ENCODE assay signal across 8 cellular contexts in the genomic region with DNA sequence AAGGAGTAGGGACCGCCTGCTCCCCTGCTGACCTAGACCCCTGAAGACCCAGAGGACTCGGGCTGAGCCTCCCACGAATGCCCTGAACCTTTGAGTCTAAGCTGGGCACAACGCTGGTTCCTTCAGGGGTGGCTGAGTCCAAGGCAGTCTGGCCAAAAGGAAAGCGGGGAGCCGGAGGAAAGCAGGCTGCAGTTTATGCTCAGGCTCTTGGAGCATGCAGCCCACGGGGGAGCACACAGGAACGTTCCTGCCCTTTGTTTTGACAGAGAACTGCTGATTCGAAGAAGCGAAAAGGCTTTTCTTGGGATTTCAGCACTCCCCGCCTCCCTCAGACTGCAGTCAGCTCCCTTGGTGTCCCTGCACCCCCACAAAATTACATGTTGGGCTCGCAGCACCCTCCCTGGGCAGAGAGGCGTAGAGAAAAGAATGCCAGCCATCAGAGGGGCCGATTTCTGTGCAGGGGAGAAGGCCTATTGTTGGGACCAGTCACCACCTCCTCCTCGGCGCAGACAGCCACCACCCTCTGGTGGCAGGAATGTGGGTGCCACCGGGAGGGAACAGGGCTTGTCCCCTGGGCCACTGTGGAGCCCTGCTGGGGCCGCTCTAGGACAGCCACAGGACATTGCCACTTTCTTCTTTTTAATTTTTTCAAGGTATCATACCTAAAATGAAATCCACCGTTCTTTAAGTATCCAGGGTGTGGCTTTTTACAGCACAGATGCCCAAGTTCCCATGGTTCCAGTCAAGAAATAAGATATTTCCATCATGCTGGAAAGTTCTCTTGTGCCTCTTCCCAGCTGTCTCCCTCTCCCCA.
DNase-seq lines count a peak whose midpoint lies in the region; ATAC-seq and TF ChIP-seq lines count a peak whose summit lies in the region.

No MANE protein-coding gene starts in this region.

- ATAC-seq in GM19455 (IDR thresholded peaks at IDR 0.05; ENCODE audit: unreplicated experiment) (no peak), GM18873 (IDR thresholded peaks at IDR 0.05; ENCODE audit: low FRiP score, unreplicated experiment) (no peak)

- TF ChIP-seq CTCF in left ventricle myocardium inferior (IDR thresholded peaks at IDR 0.05; ENCODE audit: borderline replicate concordance) (peak; percentile 98), progenitor cell of endocrine pancreas (IDR thresholded peaks at IDR 0.05; ENCODE audit: unreplicated experiment) (peak; percentile 96)

- no peaks in the 10 kb centered on the region for H3K27me3 ChIP-seq in SJSA1 (replicated peaks)
- no peaks in the 10 kb centered on the region for H3K27me3 ChIP-seq in left ventricle myocardium inferior (ENCODE audit: low read depth)

- no peaks in the 10 kb centered on the region for H3K9me3 ChIP-seq in SJSA1 (replicated peaks)
- no peaks in the 10 kb centered on the region for H3K9me3 ChIP-seq in left ventricle myocardium inferior (replicated peaks)

- no peaks in the 10 kb centered on the region for H3K36me3 Mint-ChIP-seq in progenitor cell of endocrine pancreas (ENCODE audit: insufficient read depth)

- no peaks in the 10 kb centered on the region for H3K27me3 Mint-ChIP-seq in progenitor cell of endocrine pancreas

- peak overlapping the region; percentile 97 for H3K27ac Mint-ChIP-seq in progenitor cell of endocrine pancreas

- H3K27ac ChIP-seq in SJSA1 (peak overlapping the region; percentile 32), left ventricle myocardium inferior (replicated peaks) (peak overlapping the region; percentile 75)

- H3K9me3 Mint-ChIP-seq in progenitor cell of endocrine pancreas (ENCODE audit: low read depth) = no peaks in the 10 kb centered on the region

- intact Hi-C loops in left ventricle myocardium inferior (cut with micrococcal nuclease) = loop anchor here (5.0 to 10.0 kb wide), 3 partner anchors 69 to 159 kb away; a partner anchor contains a TSS

- no peak overlapping the region for H3K4me3 Mint-ChIP-seq in progenitor cell of endocrine pancreas (ENCODE audit: low read depth)

- H3K36me3 ChIP-seq in SJSA1 (peaks cover 30% of the 10 kb centered on the region), left ventricle myocardium inferior (no peaks in the 10 kb centered on the region)

- peaks cover 51% of the 10 kb centered on the region for H3K4me1 Mint-ChIP-seq in progenitor cell of endocrine pancreas (ENCODE audit: low read depth)

- no peak overlapping the region for H3K4me3 ChIP-seq in Jurkat, Clone E6-1 (ENCODE audit: low read length)
- H3K4me3 ChIP-seq in SJSA1 (no peak overlapping the region), left ventricle myocardium inferior (no peak overlapping the region)

- H3K4me1 ChIP-seq in SJSA1 (replicated peaks) = peaks cover 93% of the 10 kb centered on the region
- peaks cover 89% of the 10 kb centered on the region for H3K4me1 ChIP-seq in left ventricle myocardium inferior

- DNase-seq in Daoy (ENCODE audit: low read depth) = peak; percentile 90
- peak; percentile 21 for DNase-seq in Jurkat, Clone E6-1 (ENCODE audit: low read depth, low spot score)
- peak; percentile 95 to 96 for DNase-seq in SJSA1 (ENCODE audit: low read depth in 1 of 2, low spot score in 2 of 2)
- peak; percentile 40 for DNase-seq in amniotic epithelial cell (ENCODE audit: low read depth)
- peak; percentile 85 for DNase-seq in left ventricle myocardium inferior
- DNase-seq in progenitor cell of endocrine pancreas (ENCODE audit: low spot score, unreplicated experiment) = peak; percentile 85

Comparison
In these comparisons a context has a peak if more than half of its experiments do, and no peak if none do; other contexts are left out.
1. DNase-seq: peak in every context shown above with its lines; median percentile 96 in SJSA1; 90 in Daoy; 85 in left ventricle myocardium inferior; 85 in progenitor cell of endocrine pancreas; 40 in amniotic epithelial cell; 21 in Jurkat, Clone E6-1.